9 cellular contexts compared by ENCODE assay signal in the genomic region with DNA sequence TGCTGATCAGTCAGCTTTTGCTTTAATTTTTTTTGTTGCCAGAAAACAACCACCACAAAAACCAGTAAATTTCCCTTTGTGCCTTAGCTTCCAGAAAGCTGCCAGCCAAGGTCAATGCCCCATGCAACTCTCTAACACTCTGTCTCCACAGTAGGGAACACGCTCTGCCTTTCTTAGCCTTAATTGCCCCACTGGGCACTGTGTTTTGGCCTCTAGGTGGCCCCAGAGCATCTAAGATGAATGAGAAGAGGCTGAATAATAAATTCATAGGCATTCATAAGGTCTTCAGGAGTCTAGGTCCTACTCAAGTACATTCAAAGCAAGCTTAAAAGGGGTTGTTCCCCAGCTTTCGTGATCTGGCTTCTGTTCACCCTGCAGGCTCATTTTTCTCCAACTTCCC. TPM values are rescaled to one million over a fixed set of nuclear protein-coding genes. Genes with fewer than 3 reads are reported as not detected.
DNase-seq lines count a peak whose midpoint lies in the region; ATAC-seq, FAIRE-seq and TF ChIP-seq lines count a peak whose summit lies in the region.
"Had no signal": no experiment of that assay in that cellular context is flagged by ENCODE, and none has a peak within 500 bp of the region (broad histone marks: within the 10 kb centered on the region; RNA-seq: fewer than 3 reads in every experiment).

No MANE protein-coding gene starts in this region.

- peak; percentile 42 for FAIRE-seq in GM19239 (lab: Jason Lieb, UNC)
- FAIRE-seq: A204.1 had no signal

- H3K4me3 ChIP-seq in PC-3 (ENCODE audit: low read length), result no peak overlapping the region

- no peaks in the 10 kb centered on the region for H3K27me3 ChIP-seq in PC-3 (ENCODE audit: low read length)

- H3K79me2 ChIP-seq in PC-3 (ENCODE audit: low read length), result no peaks in the 10 kb centered on the region

- BruUV-seq in PC-3 (replicated peaks; lab: Mats Ljungman, UMichigan), result no TSS peak

- no peak overlapping the region for H2AFZ ChIP-seq in PC-3 (ENCODE audit: low read length)

- H3K9ac ChIP-seq in PC-3 (ENCODE audit: low read length), result no peak overlapping the region

- ATAC-seq in PC-3 (peak; percentile 48; the same call in 1 of the 2 replicates), GM19023 (IDR thresholded peaks at IDR 0.05; ENCODE audit: unreplicated experiment) (no peak)

- CTCF ChIA-PET in PC-3 (lab: Charles Lee), result no interaction called here

- H3K9me2 ChIP-seq in PC-3 (replicated peaks; ENCODE audit: low read length), result no peaks in the 10 kb centered on the region

- H3F3A ChIP-seq in PC-3 (ENCODE audit: low read length, unreplicated experiment), result no peaks in the 10 kb centered on the region

- no peak overlapping the region for H3K4me2 ChIP-seq in PC-3 (ENCODE audit: low read length)

- H3K27me3 Mint-ChIP-seq in activated T-helper 1 cell treated with anti-CD3 and anti-CD28 coated beads, Interleukin-12 subunit alpha, Interleukin-12 subunit beta, Interleukin-2, Interleukin-4 antibody, amounts not matched to agents 30 ng/mL and 10 ng/mL and 1 ng/mL, durations not matched to agents 14 hours and 24 hours and 36 hours (ENCODE audit: insufficient read depth), result no peaks in the 10 kb centered on the region

- no peaks in the 10 kb centered on the region for H3K4me1 ChIP-seq in PC-3 (ENCODE audit: insufficient read depth, low read length)

- POLR2A ChIA-PET in PC-3 (lab: Charles Lee; ENCODE audit: unreplicated experiment), result no interaction called here

- no peaks in the 10 kb centered on the region for H3K9me3 Mint-ChIP-seq in activated T-helper 1 cell treated with anti-CD3 and anti-CD28 coated beads, Interleukin-12 subunit alpha, Interleukin-12 subunit beta, Interleukin-2, Interleukin-4 antibody, amounts not matched to agents 30 ng/mL and 10 ng/mL and 1 ng/mL, durations not matched to agents 14 hours and 24 hours and 36 hours

- no peaks in the 10 kb centered on the region for H4K20me1 ChIP-seq in PC-3 (ENCODE audit: low read length)

- peak; percentile 49 for TF ChIP-seq CTCF in PC-3 (conservative IDR thresholded peaks at IDR 0.05; ENCODE audit: low read depth, low read length)

- H3K9me3 ChIP-seq in PC-3 (ENCODE audit: low read length), result no peaks in the 10 kb centered on the region

- H3K27ac Mint-ChIP-seq in activated T-helper 1 cell treated with anti-CD3 and anti-CD28 coated beads, Interleukin-12 subunit alpha, Interleukin-12 subunit beta, Interleukin-2, Interleukin-4 antibody, amounts not matched to agents 30 ng/mL and 10 ng/mL and 1 ng/mL, durations not matched to agents 14 hours and 24 hours and 36 hours, result no peak overlapping the region

- H3K27ac ChIP-seq in PC-3 (ENCODE audit: low read length), result no peak overlapping the region

- intact Hi-C loops in PC-3 (cut with micrococcal nuclease), result loop anchor here (5.0 kb wide), 1 partner anchor 172 kb away; no protein-coding TSS in a partner anchor
- intact Hi-C loops in activated T-helper 1 cell treated with anti-CD3 and anti-CD28 coated beads, Interleukin-12 subunit alpha, Interleukin-12 subunit beta, Interleukin-2, Interleukin-4 antibody, amounts not matched to agents 30 ng/mL and 10 ng/mL and 1 ng/mL, durations not matched to agents 14 hours and 24 hours and 36 hours (cut with micrococcal nuclease), result loop anchor here (2.0 kb wide), 1 partner anchor 175 kb away; no protein-coding TSS in a partner anchor

- H3K36me3 Mint-ChIP-seq in activated T-helper 1 cell treated with anti-CD3 and anti-CD28 coated beads, Interleukin-12 subunit alpha, Interleukin-12 subunit beta, Interleukin-2, Interleukin-4 antibody, amounts not matched to agents 30 ng/mL and 10 ng/mL and 1 ng/mL, durations not matched to agents 14 hours and 24 hours and 36 hours (ENCODE audit: low read depth), result no peaks in the 10 kb centered on the region

- H3K4me1 Mint-ChIP-seq in activated T-helper 1 cell treated with anti-CD3 and anti-CD28 coated beads, Interleukin-12 subunit alpha, Interleukin-12 subunit beta, Interleukin-2, Interleukin-4 antibody, amounts not matched to agents 30 ng/mL and 10 ng/mL and 1 ng/mL, durations not matched to agents 14 hours and 24 hours and 36 hours (ENCODE audit: low read depth), result no peaks in the 10 kb centered on the region

- DNase-seq in DMS 273 (lab: John Stamatoyannopoulos, UW; ENCODE audit: unreplicated experiment), result peak; percentile 75
- DNase-seq in DMS 273 treated with DMSO at 0.1 percent for 48 hours (lab: John Stamatoyannopoulos, UW), result no peak
- DNase-seq in GM19239 (ENCODE audit: insufficient read length, low spot score), result no peak
- DNase-seq in PC-3, result peak; percentile 44
- DNase-seq in iris pigment epithelial cell (ENCODE audit: low read depth), result peak; percentile 0
- no peak for DNase-seq in activated T-helper 1 cell treated with anti-CD3 and anti-CD28 coated beads, Interleukin-12 subunit alpha, Interleukin-12 subunit beta, Interleukin-2, Interleukin-4 antibody, amounts not matched to agents 30 ng/mL and 10 ng/mL and 1 ng/mL, durations not matched to agents 14 hours and 24 hours and 36 hours (ENCODE audit: low spot score)
- no peak for DNase-seq in NCI-H2081 (lab: John Stamatoyannopoulos, UW)

- H3K36me3 ChIP-seq in PC-3 (ENCODE audit: low read depth, low read length), result no peaks in the 10 kb centered on the region

- H3K4me3 Mint-ChIP-seq in activated T-helper 1 cell treated with anti-CD3 and anti-CD28 coated beads, Interleukin-12 subunit alpha, Interleukin-12 subunit beta, Interleukin-2, Interleukin-4 antibody, amounts not matched to agents 30 ng/mL and 10 ng/mL and 1 ng/mL, durations not matched to agents 14 hours and 24 hours and 36 hours, result no peak overlapping the region

RNA-seq across cellular contexts. Expression of gene PASD1, which starts 57.7 kb away (rescaled TPM):
- total RNA-seq in PC-3 (2014; rRNA removed), result not detected in 2 replicates
- not detected in 2 replicates for total RNA-seq in activated T-helper 1 cell treated with anti-CD3 and anti-CD28 coated beads, Interleukin-12 subunit alpha, Interleukin-12 subunit beta, Interleukin-2, Interleukin-4 antibody, amounts not matched to agents 30 ng/mL and 10 ng/mL and 1 ng/mL, durations not matched to agents 14 hours and 24 hours and 36 hours

Comparison
In these comparisons a context has a peak if more than half of its experiments do, and no peak if none do; other contexts are left out.
1. DNase-seq: peak in DMS 273 (single experiment), PC-3 (single experiment) and iris pigment epithelial cell (single experiment); none in DMS 273 treated with DMSO at 0.1 percent for 48 hours (single experiment), GM19239 (single experiment), activated T-helper 1 cell treated with anti-CD3 and anti-CD28 coated beads, Interleukin-12 subunit alpha, Interleukin-12 subunit beta, Interleukin-2, Interleukin-4 antibody, amounts not matched to agents 30 ng/mL and 10 ng/mL and 1 ng/mL, durations not matched to agents 14 hours and 24 hours and 36 hours (single experiment) and NCI-H2081 (0 of 2).